ENCODE assay signal across 8 cellular contexts in the genomic region with DNA sequence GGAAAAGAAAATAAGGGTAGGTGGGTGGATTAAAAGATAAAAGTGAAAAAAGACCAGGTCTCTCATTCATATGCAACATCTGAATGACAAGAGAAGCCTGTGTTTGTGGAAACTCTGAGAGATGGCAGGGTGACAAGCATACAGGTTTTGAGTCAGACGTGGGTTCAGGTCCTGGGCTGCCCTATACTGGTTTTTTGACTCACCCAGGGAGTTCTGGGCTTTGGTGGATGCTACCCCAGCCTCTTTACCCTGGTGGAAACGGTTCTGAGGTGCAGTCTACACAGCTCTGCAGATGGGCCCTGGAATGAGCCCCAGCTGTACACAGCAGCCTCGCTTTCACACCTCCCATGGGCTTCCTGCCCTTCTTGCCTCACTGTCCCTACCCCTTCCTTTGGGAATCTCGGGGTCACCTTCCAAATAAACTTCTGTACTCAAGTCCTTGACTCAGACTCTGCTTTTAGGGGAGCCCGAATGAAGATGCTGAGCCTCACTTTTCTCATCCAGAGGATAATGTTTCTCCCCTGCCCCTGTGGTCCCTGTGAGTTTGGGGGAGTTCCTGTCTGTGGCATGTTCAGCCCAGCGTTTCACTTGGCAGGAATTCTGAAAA.
DNase-seq lines count a peak whose midpoint lies in the region; ATAC-seq and TF ChIP-seq lines count a peak whose summit lies in the region.

No MANE protein-coding gene starts in this region.

- H3K36me3 Mint-ChIP-seq in activated naive CD4-positive, alpha-beta T cell treated with anti-CD3 and anti-CD28 coated beads, Interleukin-2, amount 50 U/mL, for 72 hours: peaks cover 0 to 13% of the 10 kb centered on the region in 2 donors

- no peak overlapping the region for H4K12ac ChIP-seq in trophoblast cell (ENCODE audit: low read depth, low read length)

- H3K4me1 ChIP-seq in trophoblast cell (ENCODE audit: control insufficient read depth in 1 of 2, insufficient read depth in 2 of 2, low read length in 2 of 2) (peaks cover 7 to 11% of the 10 kb centered on the region in 2 experiments), esophagus muscularis mucosa (peaks cover 0 to 79% (median 64%) of the 10 kb centered on the region in 4 donors)

- TF ChIP-seq CTCF in lower leg skin (IDR thresholded peaks at IDR 0.05) (no peak), esophagus muscularis mucosa (IDR thresholded peaks at IDR 0.05) (no peak)

- peak; percentile 97 to 98 for ATAC-seq in activated naive CD4-positive, alpha-beta T cell treated with anti-CD3 and anti-CD28 coated beads, Interleukin-2, amount 50 U/mL, for 72 hours
- ATAC-seq in GM21423 (IDR thresholded peaks at IDR 0.05; ENCODE audit: unreplicated experiment): no peak

- H3K14ac ChIP-seq in trophoblast cell (ENCODE audit: low read length): peak overlapping the region; percentile 2

- H2BK12ac ChIP-seq in trophoblast cell (ENCODE audit: low read length): no peak overlapping the region

- no peak overlapping the region for H2AFZ ChIP-seq in trophoblast cell (ENCODE audit: insufficient read depth, low read length, poor library complexity)

- peak overlapping the region; percentile 37 for H3K23ac ChIP-seq in trophoblast cell (ENCODE audit: low read length)

- no peaks in the 10 kb centered on the region for H3K9me3 ChIP-seq in MG63
- no peaks in the 10 kb centered on the region for H3K9me3 ChIP-seq in trophoblast cell (ENCODE audit: insufficient read depth, low read depth, low read length)
- no peaks in the 10 kb centered on the region for H3K9me3 ChIP-seq in esophagus muscularis mucosa

- no peaks in the 10 kb centered on the region for H3K27me3 ChIP-seq in MG63
- H3K27me3 ChIP-seq in trophoblast cell (ENCODE audit: insufficient read depth, low read length): no peaks in the 10 kb centered on the region
- no peaks in the 10 kb centered on the region for H3K27me3 ChIP-seq in esophagus muscularis mucosa

- DNase-seq in ELR (ENCODE audit: low read depth) (peak; percentile 40), MG63 (peak; percentile 18), trophoblast cell (no peak), lower leg skin (ENCODE audit: low spot score in 2 of 2) (no peak), esophagus muscularis mucosa (ENCODE audit: extremely low spot score) (no peak), NCI-H1436 treated with DMSO at 0.1 percent for 48 hours (lab: John Stamatoyannopoulos, UW) (no peak)
- DNase-seq in activated naive CD4-positive, alpha-beta T cell treated with anti-CD3 and anti-CD28 coated beads, Interleukin-2, amount 50 U/mL, for 72 hours (ENCODE audit: low spot score in 2 of 2): peak; percentile 65 to 78

- H3K36me3 ChIP-seq in MG63: no peaks in the 10 kb centered on the region
- no peaks in the 10 kb centered on the region for H3K36me3 ChIP-seq in trophoblast cell (ENCODE audit: control insufficient read depth in 1 of 2, insufficient read depth in 2 of 2, low read length in 2 of 2)
- no peaks in the 10 kb centered on the region for H3K36me3 ChIP-seq in esophagus muscularis mucosa

- H3K79me2 ChIP-seq in trophoblast cell (ENCODE audit: control insufficient read depth, insufficient read depth, low read length, poor library complexity): no peaks in the 10 kb centered on the region

- H3K27ac Mint-ChIP-seq in activated naive CD4-positive, alpha-beta T cell treated with anti-CD3 and anti-CD28 coated beads, Interleukin-2, amount 50 U/mL, for 72 hours: peak overlapping the region; percentile 88 to 97

- peak overlapping the region; percentile 29 for H3K18ac ChIP-seq in trophoblast cell (ENCODE audit: low read length)

- no peak overlapping the region for H2AK5ac ChIP-seq in trophoblast cell (ENCODE audit: low read length)

- TF ChIP-seq POLR2A in lower leg skin (IDR thresholded peaks at IDR 0.05): no peak
- no peak for TF ChIP-seq POLR2A in esophagus muscularis mucosa (IDR thresholded peaks at IDR 0.05; ENCODE audit: low read depth)

- H3K4me2 ChIP-seq in trophoblast cell (ENCODE audit: low read length): peak overlapping the region; percentile 33

- no peak for TF ChIP-seq EP300 in esophagus muscularis mucosa (IDR thresholded peaks at IDR 0.05)

- WGBS in trophoblast cell (ENCODE audit: extremely low coverage, insufficient coverage, insufficient read length): no CpG with 5 or more reads among the region's 6 CpGs
- WGBS in lower leg skin, 2 donors: 47 to 65% methylated on average over 6 of the region's 6 CpGs
- WGBS in esophagus muscularis mucosa: 52% methylated on average over 4 of the region's 6 CpGs

- peak overlapping the region; percentile 55 for H3K9ac ChIP-seq in trophoblast cell (ENCODE audit: low read length)

- no peak overlapping the region for H4K8ac ChIP-seq in trophoblast cell (ENCODE audit: low read depth, low read length)

- peak overlapping the region; percentile 2 for H2BK5ac ChIP-seq in trophoblast cell (ENCODE audit: low read depth, low read length, poor library complexity)

- H3K4ac ChIP-seq in trophoblast cell (ENCODE audit: low read depth, low read length): peak overlapping the region; percentile 2

- H3K79me1 ChIP-seq in trophoblast cell (ENCODE audit: low read length): peaks cover 5% of the 10 kb centered on the region

- intact Hi-C loops in lower leg skin (cut with DNase I; ENCODE audit: low total_unique reads): no loop called here
- intact Hi-C loops in esophagus muscularis mucosa (cut with DNase I): no loop called here

- H3K27ac ChIP-seq in trophoblast cell (ENCODE audit: low read depth, low read length): peak overlapping the region; percentile 23
- H3K27ac ChIP-seq in esophagus muscularis mucosa (replicated peaks in 1 of 4): peak overlapping the region in 1 of 4 donors; percentile 17

- H3K9me3 Mint-ChIP-seq in activated naive CD4-positive, alpha-beta T cell treated with anti-CD3 and anti-CD28 coated beads, Interleukin-2, amount 50 U/mL, for 72 hours: no peaks in the 10 kb centered on the region

- no peak overlapping the region for H3K4me3 ChIP-seq in MG63
- H3K4me3 ChIP-seq in trophoblast cell (ENCODE audit: low read depth, low read length): no peak overlapping the region
- no peak overlapping the region for H3K4me3 ChIP-seq in lower leg skin (ENCODE audit: low read depth, poor library complexity, severe bottlenecking)
- no peak overlapping the region for H3K4me3 ChIP-seq in esophagus muscularis mucosa

- no peak overlapping the region for H2BK120ac ChIP-seq in trophoblast cell (ENCODE audit: insufficient read depth, low read length, poor library complexity)

- peak overlapping the region; percentile 39 for H4K91ac ChIP-seq in trophoblast cell (ENCODE audit: low read depth, low read length)

Comparison
In these comparisons a context has a peak if more than half of its experiments do, and no peak if none do; other contexts are left out.
1. DNase-seq: peak in ELR (single experiment), MG63 (single experiment) and activated naive CD4-positive, alpha-beta T cell treated with anti-CD3 and anti-CD28 coated beads, Interleukin-2, amount 50 U/mL, for 72 hours (2 of 2); none in trophoblast cell (0 of 2), lower leg skin (0 of 2), esophagus muscularis mucosa (single experiment) and NCI-H1436 treated with DMSO at 0.1 percent for 48 hours (single experiment).